Comparison of ENCODE assay signal across 9 cellular contexts in genomic region chr5:34930870-34931269, GRCh38. TPM values are rescaled to one million over a fixed set of nuclear protein-coding genes. Genes with fewer than 3 reads are reported as not detected.
DNase-seq lines count a peak whose midpoint lies in the region; ATAC-seq and TF ChIP-seq lines count a peak whose summit lies in the region.
"Had no signal": no experiment of that assay in that cellular context is flagged by ENCODE, and none has a peak within 500 bp of the region (broad histone marks: within the 10 kb centered on the region; RNA-seq: fewer than 3 reads in every experiment).

No MANE protein-coding gene starts in this region.

- peaks cover 2% of the 10 kb centered on the region for H3K4me1 ChIP-seq in fibroblast of lung (ENCODE audit: control insufficient read depth, extremely low read depth, insufficient read depth, low read length)
- H3K4me1 ChIP-seq in psoas muscle: peaks cover 12% of the 10 kb centered on the region

- no peak overlapping the region for H2AFZ ChIP-seq in fibroblast of lung (ENCODE audit: low read length)

- intact Hi-C loops in psoas muscle (cut with DNase I): loop anchor here in 1 of 2 donors (10.0 kb wide), 1 partner anchor 1476 kb away; no protein-coding TSS in a partner anchor

- DNase-seq in GM06990 (ENCODE audit: extremely low read depth, insufficient read length): no peak
- DNase-seq in SK-N-MC (ENCODE audit: low read depth, low spot score): no peak
- DNase-seq in fibroblast of lung (ENCODE audit: low read depth in 2 of 2): peak in 1 of 2 donors; percentile 3
- no peak for DNase-seq in psoas muscle
- no peak for DNase-seq in NCI-H524 treated with DMSO at 0.1 percent for 48 hours (lab: John Stamatoyannopoulos, UW)
- DNase-seq in HuH-7.5 (ENCODE audit: low spot score): no peak
- no peak for DNase-seq in stimulated activated CD4-positive, alpha-beta T cell treated with anti-CD3 and anti-CD28 coated beads, Interleukin-12 subunit alpha, Interleukin-12 subunit beta, amount 100 ng/mL, for 4 hours
- no peak for DNase-seq in NCI-H2107 treated with DMSO at 0.1 percent for 48 hours (lab: John Stamatoyannopoulos, UW; ENCODE audit: unreplicated experiment)
- DNase-seq: NCI-H446 treated with DMSO at 0.1 percent for 48 hours had no signal

- no peak for ATAC-seq in psoas muscle

- H3K9me3 ChIP-seq in SK-N-MC (ENCODE audit: low read depth, low read length) (no peaks in the 10 kb centered on the region), fibroblast of lung (ENCODE audit: control insufficient read depth, insufficient read depth, low read depth, low read length) (no peaks in the 10 kb centered on the region), psoas muscle (no peaks in the 10 kb centered on the region)

- peak overlapping the region; percentile 73 for H3K9ac ChIP-seq in SK-N-MC (ENCODE audit: insufficient read length)
- no peak overlapping the region for H3K9ac ChIP-seq in fibroblast of lung (ENCODE audit: insufficient read depth, low read length)

- no peaks in the 10 kb centered on the region for H3K27me3 ChIP-seq in GM06990 (replicated peaks; ENCODE audit: control insufficient read depth, insufficient read depth, low read length)
- H3K27me3 ChIP-seq in fibroblast of lung (ENCODE audit: control insufficient read depth, insufficient read depth, low read length): no peaks in the 10 kb centered on the region
- no peaks in the 10 kb centered on the region for H3K27me3 ChIP-seq in psoas muscle (ENCODE audit: insufficient read depth in 3 of 3, low read length in 2 of 3)

- peak overlapping the region; percentile 82 for H3K4me2 ChIP-seq in fibroblast of lung (ENCODE audit: extremely low read depth, insufficient read depth, low read length)

- peaks cover 48% of the 10 kb centered on the region for H3K79me2 ChIP-seq in fibroblast of lung (ENCODE audit: control insufficient read depth, insufficient read depth, low read length)

- no peaks in the 10 kb centered on the region; the same call in none of the 2 replicates for H3K36me3 ChIP-seq in GM06990 (ENCODE audit: control insufficient read depth, insufficient read depth, low read length)
- H3K36me3 ChIP-seq in SK-N-MC (ENCODE audit: insufficient read depth, low read length): peaks cover 19% of the 10 kb centered on the region
- H3K36me3 ChIP-seq in fibroblast of lung (ENCODE audit: control insufficient read depth, insufficient read depth, low read length): no peaks in the 10 kb centered on the region
- peaks cover 0 to 44% of the 10 kb centered on the region in 2 donors for H3K36me3 ChIP-seq in psoas muscle (ENCODE audit: insufficient read depth in 1 of 2, low read depth in 1 of 2)

- no peaks in the 10 kb centered on the region for H4K20me1 ChIP-seq in fibroblast of lung (ENCODE audit: control insufficient read depth, extremely low read depth, insufficient read depth, low read length)

- WGBS in psoas muscle, 3 donors: 71 to 84% (median 80%) methylated on average over 4 of the region's 4 CpGs

- H3K27ac ChIP-seq in SK-N-MC (no peak overlapping the region), fibroblast of lung (ENCODE audit: insufficient read depth, low read length) (peak overlapping the region; percentile 93), psoas muscle (peak overlapping the region; percentile 97)

- TF ChIP-seq CTCF in GM06990 (IDR thresholded peaks at IDR 0.05; ENCODE audit: insufficient read depth, low read length, poor library complexity, severe bottlenecking): no peak
- no peak for TF ChIP-seq CTCF in fibroblast of lung (conservative IDR thresholded peaks at IDR 0.05 in 1 of 2, IDR thresholded peaks at IDR 0.05 in 1 of 2; ENCODE audit: low read depth in 1 of 2, low read length in 2 of 2)
- TF ChIP-seq CTCF in psoas muscle (IDR thresholded peaks at IDR 0.05): no peak

- H3K4me3 ChIP-seq in GM06990 (replicated peaks; ENCODE audit: low read depth, low read length): peak overlapping the region; percentile 98
- H3K4me3 ChIP-seq in SK-N-MC: peak overlapping the region; percentile 77
- H3K4me3 ChIP-seq in fibroblast of lung (replicated peaks in 1 of 4; ENCODE audit: control extremely low read depth in 1 of 4, insufficient read depth in 1 of 4, low read depth in 3 of 4, low read length in 4 of 4): peak overlapping the region; percentile 77 to 98 (median 88)
- H3K4me3 ChIP-seq in psoas muscle: peak overlapping the region; percentile 91

RNA-seq across cellular contexts. Expression of gene DNAJC21, which starts 1.5 kb away (rescaled TPM):
- total RNA-seq in fibroblast of lung (49.8 and 64.4 TPM in 2 replicates), psoas muscle (100 to 1,000 TPM in 1 of 4 donors, 10 to 100 TPM in 3; 58.4 to 113 (median 67.2) TPM)
- polyA plus RNA-seq in fibroblast of lung (56.6 and 60.4 TPM in 2 replicates), psoas muscle (10 to 100 TPM; 49.3 to 86.2 (median 52.8) TPM)
- polyA plus RNA-seq in fibroblast of lung (2012): 48.3 and 49.5 TPM in 2 replicates
- polyA minus RNA-seq in fibroblast of lung (ENCODE audit: low replicate concordance): 1.7 and 3.4 TPM in 2 replicates

RNA-seq across cellular contexts. Expression of gene BRIX1, which starts 15.4 kb away (rescaled TPM):
- total RNA-seq in fibroblast of lung: 40.8 and 46.9 TPM in 2 replicates
- 42.3 and 84.2 TPM in 2 replicates for polyA plus RNA-seq in fibroblast of lung
- 28.8 and 57.8 TPM in 2 replicates for polyA plus RNA-seq in fibroblast of lung (2012)
- polyA minus RNA-seq in fibroblast of lung (ENCODE audit: low replicate concordance): 0.43 and 4.4 TPM in 2 replicates
- 10 to 100 TPM; 11.3 to 22.2 (median 20.0) TPM for total RNA-seq in psoas muscle
- 10 to 100 TPM; 14.5 to 36.8 (median 25.4) TPM for polyA plus RNA-seq in psoas muscle

RNA-seq across cellular contexts. Expression of gene RAD1, which starts 15.6 kb away (rescaled TPM):
- total RNA-seq in fibroblast of lung (69.6 and 123 TPM in 2 replicates), psoas muscle (10 to 100 TPM; 16.6 to 20.0 (median 18.2) TPM)
- polyA plus RNA-seq in fibroblast of lung (40.4 and 46.9 TPM in 2 replicates), psoas muscle (10 to 100 TPM; 15.8 to 43.1 (median 18.0) TPM)
- polyA plus RNA-seq in fibroblast of lung (2012): 41.0 and 41.7 TPM in 2 replicates
- 8.2 and 9.8 TPM in 2 replicates for polyA minus RNA-seq in fibroblast of lung (ENCODE audit: low replicate concordance)
